18 cellular contexts compared by ENCODE assay signal in the genomic region with DNA sequence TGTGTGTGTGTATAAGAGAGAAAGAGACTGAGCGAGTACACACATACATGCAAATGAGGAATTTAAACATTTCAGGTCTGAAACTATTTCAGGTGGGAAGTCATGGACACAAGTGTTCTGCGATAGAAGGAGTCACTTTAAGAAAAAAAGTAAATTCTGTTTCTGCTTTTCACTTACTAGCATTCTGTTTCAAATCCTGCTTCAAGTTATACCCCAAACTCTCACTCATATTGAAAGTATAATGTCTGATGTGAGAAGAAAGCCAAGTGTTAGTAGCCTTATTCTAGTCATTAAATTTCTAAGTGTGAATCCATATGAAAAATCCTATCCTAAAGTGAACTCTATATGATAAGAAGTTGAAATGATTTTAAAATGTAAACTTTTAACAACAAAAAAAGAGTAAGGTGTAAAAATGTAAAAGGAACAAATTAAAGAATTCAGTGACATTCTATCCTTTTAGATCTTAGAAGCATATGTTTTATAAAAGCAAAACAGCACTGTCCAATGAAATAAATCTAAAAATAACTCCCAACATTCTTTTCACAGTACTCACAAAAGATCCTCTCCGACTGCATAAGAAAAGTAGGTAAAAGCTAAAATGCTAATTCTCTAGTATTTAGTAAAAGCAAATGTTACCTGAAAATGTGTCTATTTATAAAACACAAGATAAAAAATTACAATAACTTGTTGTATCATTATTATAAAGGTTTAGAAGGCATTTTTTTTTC.
DNase-seq lines count a peak whose midpoint lies in the region; ATAC-seq and TF ChIP-seq lines count a peak whose summit lies in the region.
"Had no signal": no experiment of that assay in that cellular context is flagged by ENCODE, and none has a peak within 500 bp of the region (broad histone marks: within the 10 kb centered on the region; RNA-seq: fewer than 3 reads in every experiment).

No MANE protein-coding gene starts in this region.

- H3K27me3 ChIP-seq in H9 (ENCODE audit: insufficient read depth, low read length) (no peaks in the 10 kb centered on the region), SJCRH30 (no peaks in the 10 kb centered on the region)
- H3K27me3 ChIP-seq: brain microvascular endothelial cell, heart right ventricle, neural progenitor cell, SJSA1 had no signal

- H3K36me3 ChIP-seq in SJCRH30: no peaks in the 10 kb centered on the region
- H3K36me3 ChIP-seq: brain microvascular endothelial cell, neural progenitor cell, SJSA1 had no signal

- H3K4me1 Mint-ChIP-seq in natural killer cell treated with Interleukin-12 subunit alpha and Interleukin-12 subunit beta and Interleukin-15 and Interleukin-18, amount 100 ng/mL, for 72 hours (ENCODE audit: low read depth in 2 of 2): peaks cover 8 to 21% of the 10 kb centered on the region in 2 donors
- H3K4me1 Mint-ChIP-seq in natural killer cell (peaks cover 0 to 6% of the 10 kb centered on the region in 2 donors), H9 (peaks cover 9 to 25% of the 10 kb centered on the region in 2 experiments)
- H3K4me1 Mint-ChIP-seq: neural progenitor cell had no signal

- H3K36me3 Mint-ChIP-seq in natural killer cell treated with Interleukin-12 subunit alpha and Interleukin-12 subunit beta and Interleukin-15 and Interleukin-18, amount 100 ng/mL, for 72 hours: peaks cover 20% of the 10 kb centered on the region
- H3K36me3 Mint-ChIP-seq in natural killer cell (no peaks in the 10 kb centered on the region), H9 (ENCODE audit: insufficient read depth in 1 of 3, low read depth in 3 of 3) (0 out of 7 replicates have a peak, but pooled peaks cover 0 to 2% (median 0%) of the 10 kb centered on the region in 3 experiments)

- no peak overlapping the region for H3K56ac ChIP-seq in H9 (ENCODE audit: insufficient read length, low read depth, low read length)

- no peak for TF ChIP-seq CTCF in natural killer cell (IDR thresholded peaks at IDR 0.05)
- TF ChIP-seq CTCF in H9 (conservative IDR thresholded peaks at IDR 0.05): no peak

- no peak overlapping the region for H3T11ph ChIP-seq in H9 (ENCODE audit: low read length)

- no peak overlapping the region for H3K23ac ChIP-seq in H9 (ENCODE audit: insufficient read length, low read depth, low read length)

- no peaks in the 10 kb centered on the region for H3K9me3 ChIP-seq in H9 (ENCODE audit: control insufficient read depth, low read depth, low read length)
- H3K9me3 ChIP-seq in SJCRH30 (replicated peaks): no peaks in the 10 kb centered on the region
- H3K9me3 ChIP-seq: heart right ventricle, left ventricle myocardium inferior, SJSA1 had no signal

- intact Hi-C loops in natural killer cell (cut with micrococcal nuclease): no loop called here

- no peak overlapping the region for H3K14ac ChIP-seq in H9 (ENCODE audit: insufficient read depth, low read length)

- H2BK120ac ChIP-seq in H9 (ENCODE audit: low read depth, low read length, poor library complexity, severe bottlenecking): no peak overlapping the region

- no peaks in the 10 kb centered on the region for H3K9me3 Mint-ChIP-seq in natural killer cell treated with Interleukin-12 subunit alpha and Interleukin-12 subunit beta and Interleukin-15 and Interleukin-18, amount 100 ng/mL, for 72 hours
- H3K9me3 Mint-ChIP-seq in natural killer cell: no peaks in the 10 kb centered on the region
- no peaks in the 10 kb centered on the region for H3K9me3 Mint-ChIP-seq in H9
- H3K9me3 Mint-ChIP-seq: endodermal cell, neural progenitor cell had no signal

- H3K18ac ChIP-seq in H9 (ENCODE audit: insufficient read length, low read depth, low read length): no peak overlapping the region

- no CpG with 5 or more reads among the region's 3 CpGs for WGBS in H9 (ENCODE audit: extremely low coverage, insufficient read length, low lambda C conversion rate)

- no peaks in the 10 kb centered on the region for H3K27me3 Mint-ChIP-seq in natural killer cell treated with Interleukin-12 subunit alpha and Interleukin-12 subunit beta and Interleukin-15 and Interleukin-18, amount 100 ng/mL, for 72 hours
- H3K27me3 Mint-ChIP-seq in natural killer cell (ENCODE audit: low read depth in 2 of 2): no peaks in the 10 kb centered on the region
- H3K27me3 Mint-ChIP-seq in H9 (ENCODE audit: low read depth): no peaks in the 10 kb centered on the region

- H3K4me3 Mint-ChIP-seq in natural killer cell treated with Interleukin-12 subunit alpha and Interleukin-12 subunit beta and Interleukin-15 and Interleukin-18, amount 100 ng/mL, for 72 hours: peak overlapping the region; percentile 42
- no peak overlapping the region for H3K4me3 Mint-ChIP-seq in natural killer cell
- H3K4me3 Mint-ChIP-seq in H9: no peak overlapping the region
- H3K4me3 Mint-ChIP-seq: endodermal cell, neural progenitor cell had no signal

- H2AFZ ChIP-seq in H9 (ENCODE audit: low read length): no peak overlapping the region
- H2AFZ ChIP-seq: neural progenitor cell had no signal

- H2BK20ac ChIP-seq in H9 (ENCODE audit: low read depth, low read length, poor library complexity, severe bottlenecking): no peak overlapping the region

- H3K4ac ChIP-seq in H9 (ENCODE audit: low read depth, low read length): no peak overlapping the region

- no peaks in the 10 kb centered on the region for H3K79me2 ChIP-seq in H9 (ENCODE audit: insufficient read depth, low read length)

- H2BK5ac ChIP-seq in H9 (ENCODE audit: insufficient read length, low read length): no peak overlapping the region

- H3K79me1 ChIP-seq in H9 (ENCODE audit: insufficient read depth, low read depth, low read length, poor library complexity, severe bottlenecking): no peaks in the 10 kb centered on the region

- no peak overlapping the region for H4K5ac ChIP-seq in H9 (ENCODE audit: insufficient read length, low read depth, low read length)

- H3K27ac ChIP-seq in H9 (ENCODE audit: insufficient read length, low read depth, low read length): no peak overlapping the region
- H3K27ac ChIP-seq in SJCRH30: no peak overlapping the region
- H3K27ac ChIP-seq: brain microvascular endothelial cell, heart right ventricle, HL-60, left ventricle myocardium inferior, neural progenitor cell, SJSA1 had no signal

- H2BK15ac ChIP-seq in H9 (ENCODE audit: low read depth, low read length): no peak overlapping the region

- no peak overlapping the region for H4K91ac ChIP-seq in H9 (ENCODE audit: insufficient read length, low read depth, low read length)

- H3K23me2 ChIP-seq in H9 (ENCODE audit: insufficient read length, low read depth, low read length, poor library complexity, severe bottlenecking): no peaks in the 10 kb centered on the region

- H3K4me1 ChIP-seq in H9 (ENCODE audit: insufficient read depth, low read length): no peaks in the 10 kb centered on the region
- H3K4me1 ChIP-seq in SJCRH30: no peaks in the 10 kb centered on the region

- no peak overlapping the region for H3K4me3 ChIP-seq in SJCRH30
- H3K4me3 ChIP-seq: heart right ventricle, left ventricle myocardium inferior, neural progenitor cell, SJSA1, skin epidermis had no signal

- no peak overlapping the region for H2BK12ac ChIP-seq in H9 (ENCODE audit: insufficient read length, low read depth, low read length)

- ATAC-seq in natural killer cell treated with Interleukin-12 subunit alpha and Interleukin-12 subunit beta and Interleukin-15 and Interleukin-18, amount 100 ng/mL, for 72 hours: peak; percentile 64 to 87
- ATAC-seq in natural killer cell (no peak), HG03432 (IDR thresholded peaks at IDR 0.05; ENCODE audit: unreplicated experiment) (peak; percentile 65)
- ATAC-seq: heart right ventricle had no signal

- no peak overlapping the region for H3K4me2 ChIP-seq in H9 (ENCODE audit: insufficient read depth, insufficient read length, low read length)
- H3K4me2 ChIP-seq: neural progenitor cell had no signal

- DNase-seq in natural killer cell treated with Interleukin-12 subunit alpha and Interleukin-12 subunit beta and Interleukin-15 and Interleukin-18, amount 100 ng/mL, for 72 hours (ENCODE audit: low spot score): no peak
- DNase-seq in natural killer cell (no peak), fibroblast of gingiva (ENCODE audit: low read depth) (peak; percentile 12), NCI-H748 (lab: John Stamatoyannopoulos, UW; ENCODE audit: unreplicated experiment) (no peak), cerebellar nuclear complex (lab: John Stamatoyannopoulos, UW) (no peak), H9 (no peak), SJCRH30 (no peak)
- DNase-seq: activated gamma-delta T cell treated with Interleukin-2 at 50 U/mL for 16 hours, brain microvascular endothelial cell, endodermal cell, heart right ventricle, left ventricle myocardium inferior, substantia nigra had no signal

- H4K8ac ChIP-seq in H9 (replicated peaks; ENCODE audit: insufficient read length, low read depth, low read length): no peak overlapping the region

- H2AK5ac ChIP-seq in H9 (ENCODE audit: insufficient read length, low read length): no peak overlapping the region

- H4K20me1 ChIP-seq in H9 (ENCODE audit: control insufficient read depth, insufficient read depth, insufficient read length): no peaks in the 10 kb centered on the region

- no peak overlapping the region for H3K9ac ChIP-seq in H9 (ENCODE audit: extremely low read depth, insufficient read length, low read length)
- H3K9ac ChIP-seq: neural progenitor cell had no signal

- peak overlapping the region; percentile 69 to 79 for H3K27ac Mint-ChIP-seq in natural killer cell treated with Interleukin-12 subunit alpha and Interleukin-12 subunit beta and Interleukin-15 and Interleukin-18, amount 100 ng/mL, for 72 hours
- H3K27ac Mint-ChIP-seq in natural killer cell (no peak overlapping the region), H9 (no peak overlapping the region)
- H3K27ac Mint-ChIP-seq: endodermal cell, neural progenitor cell had no signal

Comparison
In these comparisons a context has a peak if more than half of its experiments do, and no peak if none do; other contexts are left out.
1. ATAC-seq: peak in natural killer cell treated with Interleukin-12 subunit alpha and Interleukin-12 subunit beta and Interleukin-15 and Interleukin-18, amount 100 ng/mL, for 72 hours (2 of 2) and HG03432 (single experiment); none in natural killer cell (0 of 3).
2. H3K27ac Mint-ChIP-seq: peak in natural killer cell treated with Interleukin-12 subunit alpha and Interleukin-12 subunit beta and Interleukin-15 and Interleukin-18, amount 100 ng/mL, for 72 hours (2 of 2); none in natural killer cell (0 of 2) and H9 (0 of 3).